8 cellular contexts compared by ENCODE assay signal in genomic region chr20:63441777-63442493, GRCh38. TPM values are rescaled to one million over a fixed set of nuclear protein-coding genes. Genes with fewer than 3 reads are reported as not detected.
A peak's percentile ranks its signal among the peaks of the same experiment; 100 is the strongest.
DNase-seq lines count a peak whose midpoint lies in the region; ATAC-seq, FAIRE-seq and TF ChIP-seq lines count a peak whose summit lies in the region.

No MANE protein-coding gene starts in this region.

- H3K4me3 ChIP-seq in OCI-LY3 (ENCODE audit: low read length) (no peak overlapping the region), mesenchymal stem cell (ENCODE audit: insufficient read depth in 1 of 2, low read depth in 1 of 2, low read length in 2 of 2) (no peak overlapping the region)

- H3K18ac ChIP-seq in mesenchymal stem cell (ENCODE audit: low read depth in 1 of 2, low read length in 2 of 2): no peak overlapping the region

- no peak overlapping the region for H4K91ac ChIP-seq in mesenchymal stem cell (ENCODE audit: low read length)

- no peak overlapping the region for H2BK12ac ChIP-seq in mesenchymal stem cell (ENCODE audit: low read length in 2 of 2)

- H3K27ac ChIP-seq in OCI-LY3 (ENCODE audit: low read length) (no peak overlapping the region), mesenchymal stem cell (ENCODE audit: low read length, poor library complexity, severe bottlenecking) (no peak overlapping the region)

- no peak overlapping the region for H3K4me2 ChIP-seq in OCI-LY3 (ENCODE audit: low read length)
- H3K4me2 ChIP-seq in mesenchymal stem cell (ENCODE audit: low read length, poor library complexity, severe bottlenecking): no peak overlapping the region

- H3K9ac ChIP-seq in OCI-LY3 (ENCODE audit: low read length): no peak overlapping the region
- no peak overlapping the region for H3K9ac ChIP-seq in mesenchymal stem cell (ENCODE audit: low read length)

- peak; percentile 47 for FAIRE-seq in GM19239 (lab: Jason Lieb, UNC)

- WGBS in mesenchymal stem cell: 80% methylated on average over 15 of the region's 18 CpGs

- H3K9me3 ChIP-seq in OCI-LY3 (ENCODE audit: insufficient read depth, low read length): no peaks in the 10 kb centered on the region
- H3K9me3 ChIP-seq in mesenchymal stem cell (ENCODE audit: control insufficient read depth, low read length): no peaks in the 10 kb centered on the region

- H4K8ac ChIP-seq in mesenchymal stem cell (ENCODE audit: low read length): no peak overlapping the region

- no peaks in the 10 kb centered on the region for H3K79me1 ChIP-seq in mesenchymal stem cell (replicated peaks; ENCODE audit: low read length, poor library complexity, severe bottlenecking)

- no peak overlapping the region for H2BK15ac ChIP-seq in mesenchymal stem cell (ENCODE audit: low read depth, poor library complexity, severe bottlenecking)

- no peak overlapping the region for H3K14ac ChIP-seq in mesenchymal stem cell (ENCODE audit: low read length in 2 of 2)

- no peaks in the 10 kb centered on the region for H4K20me1 ChIP-seq in OCI-LY3 (ENCODE audit: insufficient read depth, low read length)

- H3K23ac ChIP-seq in mesenchymal stem cell (ENCODE audit: low read length in 2 of 2): no peak overlapping the region

- intact Hi-C loops in head of caudate nucleus (cut with DNase I): no loop called here

- H3K27me3 ChIP-seq in OCI-LY3 (ENCODE audit: low read depth, low read length): no peaks in the 10 kb centered on the region
- peaks cover 0 to 25% of the 10 kb centered on the region in 2 experiments for H3K27me3 ChIP-seq in mesenchymal stem cell (ENCODE audit: control insufficient read depth in 1 of 2, insufficient read depth in 1 of 2, low read length in 2 of 2)

- no peak overlapping the region for H3K4ac ChIP-seq in mesenchymal stem cell (ENCODE audit: low read depth in 1 of 2, low read length in 2 of 2)

- H3K79me2 ChIP-seq in OCI-LY3 (ENCODE audit: low read length): no peaks in the 10 kb centered on the region

- H2AK5ac ChIP-seq in mesenchymal stem cell (ENCODE audit: low read length, severe bottlenecking): no peak overlapping the region

- H2BK120ac ChIP-seq in mesenchymal stem cell (ENCODE audit: low read depth, low read length): no peak overlapping the region

- peak; percentile 64 for DNase-seq in AG08396 (ENCODE audit: low spot score)
- DNase-seq in GM19239 (ENCODE audit: insufficient read length, low spot score): peak; percentile 72
- peak; percentile 78 to 82 for DNase-seq in activated T-cell treated with anti-CD3 and anti-CD28 coated beads, Interleukin-2, amount 50 U/mL, for 48 hours
- DNase-seq in head of caudate nucleus: peak in 41 of 42 donors; percentile 41 to 86 (median 72)
- DNase-seq in stimulated activated CD4-positive, alpha-beta T cell treated with anti-CD3 and anti-CD28 coated beads, Interleukin-15, amount 100 ng/mL, for 24 hours: peak; percentile 78
- DNase-seq in mesenchymal stem cell: no peak

- H2AFZ ChIP-seq in OCI-LY3 (ENCODE audit: low read depth, low read length): no peak overlapping the region
- H2AFZ ChIP-seq in mesenchymal stem cell (ENCODE audit: low read depth, low read length): no peak overlapping the region

- no peaks in the 10 kb centered on the region for H3K4me1 ChIP-seq in OCI-LY3 (ENCODE audit: low read length)
- no peaks in the 10 kb centered on the region for H3K4me1 ChIP-seq in mesenchymal stem cell (ENCODE audit: control insufficient read depth, insufficient read depth, low read depth, low read length)

- no peak overlapping the region for H2BK5ac ChIP-seq in mesenchymal stem cell (ENCODE audit: low read depth, low read length, poor library complexity, severe bottlenecking)

- no peaks in the 10 kb centered on the region for H3K36me3 ChIP-seq in OCI-LY3 (replicated peaks; ENCODE audit: low read depth, low read length)
- H3K36me3 ChIP-seq in mesenchymal stem cell (ENCODE audit: control insufficient read depth in 1 of 2, insufficient read depth in 2 of 2, low read depth in 1 of 2, low read length in 2 of 2): no peaks in the 10 kb centered on the region

- peak; percentile 27 for TF ChIP-seq CTCF in OCI-LY3 (IDR thresholded peaks at IDR 0.05; ENCODE audit: low read depth, low read length)

- ATAC-seq in GM21717 (IDR thresholded peaks at IDR 0.05; ENCODE audit: unreplicated experiment): no peak

RNA-seq across cellular contexts. Expression of gene KCNQ2, which starts 30.5 kb away (rescaled TPM):
- polyA plus RNA-seq in mesenchymal stem cell (2013, experiment 1 of 2): not detected
- polyA plus RNA-seq in mesenchymal stem cell (2013, experiment 2 of 2): not detected

RNA-seq across cellular contexts. Expression of gene EEF1A2, which starts 56.9 kb away (rescaled TPM):
- polyA plus RNA-seq in mesenchymal stem cell (2013, experiment 1 of 2): 4.3 TPM
- polyA plus RNA-seq in mesenchymal stem cell (2013, experiment 2 of 2): 4.3 TPM
